Comparison of ENCODE assay signal across 8 cellular contexts in the genomic region with DNA sequence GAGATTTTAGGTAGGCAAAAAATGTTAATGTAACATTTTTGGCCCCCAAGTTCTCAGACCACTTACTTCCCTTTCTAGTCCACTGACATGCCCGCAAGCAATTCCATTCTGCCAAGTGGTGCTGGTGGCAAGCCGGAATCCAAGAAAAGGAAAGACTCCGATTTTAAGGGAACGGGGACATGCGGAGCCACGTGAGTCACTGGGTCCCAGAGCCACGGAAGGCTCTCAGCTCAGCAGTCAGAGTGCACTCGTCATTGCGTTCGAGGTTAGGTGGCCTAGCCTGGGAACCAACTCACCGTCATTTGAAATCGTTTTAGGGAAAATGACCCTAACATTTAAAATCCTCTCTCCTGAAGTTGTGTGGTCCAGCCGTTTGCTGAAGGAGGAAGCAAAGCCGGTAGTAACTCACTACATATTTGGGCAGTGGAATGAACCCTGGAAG. TPM values are rescaled to one million over a fixed set of nuclear protein-coding genes. Genes with fewer than 3 reads are reported as not detected.
DNase-seq lines count a peak whose midpoint lies in the region; ATAC-seq and TF ChIP-seq lines count a peak whose summit lies in the region.

No MANE protein-coding gene starts in this region.

- H3K79me2 ChIP-seq in osteoblast (ENCODE audit: insufficient read depth, low read length), result peaks cover 11% of the 10 kb centered on the region

- H3K27ac ChIP-seq in osteoblast (ENCODE audit: low read depth, low read length), result peak overlapping the region; percentile 84

- peak; percentile 75 for DNase-seq in Daoy (ENCODE audit: low read depth)
- DNase-seq in Kasumi-1 (lab: John Stamatoyannopoulos, UW), result peak; percentile 40 to 63
- no peak for DNase-seq in activated T-helper 1 cell treated with anti-CD3 and anti-CD28 coated beads, Interleukin-12 subunit alpha, Interleukin-12 subunit beta, Interleukin-2, Interleukin-4 antibody, amounts not matched to agents 30 ng/mL and 10 ng/mL and 1 ng/mL, durations not matched to agents 14 hours and 24 hours and 36 hours (ENCODE audit: low spot score)
- DNase-seq in glutamatergic neuron, result no peak
- peak; percentile 77 for DNase-seq in osteoblast (ENCODE audit: insufficient read length, low spot score, missing footprints)

- intact Hi-C loops in activated T-helper 1 cell treated with anti-CD3 and anti-CD28 coated beads, Interleukin-12 subunit alpha, Interleukin-12 subunit beta, Interleukin-2, Interleukin-4 antibody, amounts not matched to agents 30 ng/mL and 10 ng/mL and 1 ng/mL, durations not matched to agents 14 hours and 24 hours and 36 hours (cut with micrococcal nuclease), result loop anchor here (1.0 to 5.0 kb wide), 9 partner anchors 42 to 501 kb away; a partner anchor contains a TSS

- H3K36me3 Mint-ChIP-seq in activated T-helper 1 cell treated with anti-CD3 and anti-CD28 coated beads, Interleukin-12 subunit alpha, Interleukin-12 subunit beta, Interleukin-2, Interleukin-4 antibody, amounts not matched to agents 30 ng/mL and 10 ng/mL and 1 ng/mL, durations not matched to agents 14 hours and 24 hours and 36 hours (ENCODE audit: low read depth), result peaks cover 2% of the 10 kb centered on the region
- H3K36me3 Mint-ChIP-seq in glutamatergic neuron (ENCODE audit: unreplicated experiment), result no peaks in the 10 kb centered on the region

- H3K27me3 ChIP-seq in osteoblast (ENCODE audit: insufficient read depth, low read length), result no peaks in the 10 kb centered on the region

- H3K36me3 ChIP-seq in osteoblast (ENCODE audit: insufficient read depth, low read length), result no peaks in the 10 kb centered on the region

- H3K4me1 ChIP-seq in osteoblast (ENCODE audit: insufficient read depth, low read length), result peaks cover 6% of the 10 kb centered on the region

- peak overlapping the region; percentile 71 for H3K27ac Mint-ChIP-seq in activated T-helper 1 cell treated with anti-CD3 and anti-CD28 coated beads, Interleukin-12 subunit alpha, Interleukin-12 subunit beta, Interleukin-2, Interleukin-4 antibody, amounts not matched to agents 30 ng/mL and 10 ng/mL and 1 ng/mL, durations not matched to agents 14 hours and 24 hours and 36 hours
- H3K27ac Mint-ChIP-seq in glutamatergic neuron (ENCODE audit: unreplicated experiment), result peak overlapping the region; percentile 57

- peaks cover 9% of the 10 kb centered on the region for H3K27me3 Mint-ChIP-seq in activated T-helper 1 cell treated with anti-CD3 and anti-CD28 coated beads, Interleukin-12 subunit alpha, Interleukin-12 subunit beta, Interleukin-2, Interleukin-4 antibody, amounts not matched to agents 30 ng/mL and 10 ng/mL and 1 ng/mL, durations not matched to agents 14 hours and 24 hours and 36 hours (ENCODE audit: insufficient read depth)
- H3K27me3 Mint-ChIP-seq in glutamatergic neuron (ENCODE audit: unreplicated experiment), result peaks cover 3% of the 10 kb centered on the region

- no peaks in the 10 kb centered on the region for H3K9me3 ChIP-seq in osteoblast (ENCODE audit: low read depth, low read length)

- peak overlapping the region; percentile 90 for H3K4me3 ChIP-seq in osteoblast (ENCODE audit: insufficient read depth, low read length)

- H4K20me1 ChIP-seq in osteoblast (ENCODE audit: insufficient read depth, low read length), result peaks cover 4% of the 10 kb centered on the region

- peaks cover 19% of the 10 kb centered on the region for H3K4me1 Mint-ChIP-seq in activated T-helper 1 cell treated with anti-CD3 and anti-CD28 coated beads, Interleukin-12 subunit alpha, Interleukin-12 subunit beta, Interleukin-2, Interleukin-4 antibody, amounts not matched to agents 30 ng/mL and 10 ng/mL and 1 ng/mL, durations not matched to agents 14 hours and 24 hours and 36 hours (ENCODE audit: low read depth)
- no peaks in the 10 kb centered on the region for H3K4me1 Mint-ChIP-seq in glutamatergic neuron (ENCODE audit: low read depth, unreplicated experiment)

- peak overlapping the region; percentile 95 for H3K4me2 ChIP-seq in osteoblast (ENCODE audit: insufficient read depth, low read length)

- H3K4me3 Mint-ChIP-seq in activated T-helper 1 cell treated with anti-CD3 and anti-CD28 coated beads, Interleukin-12 subunit alpha, Interleukin-12 subunit beta, Interleukin-2, Interleukin-4 antibody, amounts not matched to agents 30 ng/mL and 10 ng/mL and 1 ng/mL, durations not matched to agents 14 hours and 24 hours and 36 hours, result peak overlapping the region; percentile 79
- H3K4me3 Mint-ChIP-seq in glutamatergic neuron (ENCODE audit: unreplicated experiment), result peak overlapping the region; percentile 86

- H2AFZ ChIP-seq in osteoblast (ENCODE audit: low read length), result peak overlapping the region; percentile 88

- TF ChIP-seq CTCF in glutamatergic neuron (IDR thresholded peaks at IDR 0.05; ENCODE audit: partially characterized antibody, unreplicated experiment) (no peak), osteoblast (IDR thresholded peaks at IDR 0.05; ENCODE audit: extremely low read depth, low read depth, low read length) (no peak)

- no peak for ATAC-seq in GM18868 (IDR thresholded peaks at IDR 0.05; ENCODE audit: unreplicated experiment)
- no peak for ATAC-seq in HG02623 (IDR thresholded peaks at IDR 0.05; ENCODE audit: unreplicated experiment)
- no peak for ATAC-seq in GM21526 (IDR thresholded peaks at IDR 0.05; ENCODE audit: low FRiP score, unreplicated experiment)

- H3K9me3 Mint-ChIP-seq in activated T-helper 1 cell treated with anti-CD3 and anti-CD28 coated beads, Interleukin-12 subunit alpha, Interleukin-12 subunit beta, Interleukin-2, Interleukin-4 antibody, amounts not matched to agents 30 ng/mL and 10 ng/mL and 1 ng/mL, durations not matched to agents 14 hours and 24 hours and 36 hours, result no peaks in the 10 kb centered on the region
- H3K9me3 Mint-ChIP-seq in glutamatergic neuron (ENCODE audit: unreplicated experiment), result peaks cover 2% of the 10 kb centered on the region

RNA-seq across cellular contexts. Expression of a gene that starts 0.7 kb away (rescaled TPM):
- total RNA-seq in Daoy (2014; rRNA removed; shearing (Covaris generic)), result 12.1 and 12.6 TPM in 2 replicates
- total RNA-seq in activated T-helper 1 cell treated with anti-CD3 and anti-CD28 coated beads, Interleukin-12 subunit alpha, Interleukin-12 subunit beta, Interleukin-2, Interleukin-4 antibody, amounts not matched to agents 30 ng/mL and 10 ng/mL and 1 ng/mL, durations not matched to agents 14 hours and 24 hours and 36 hours, result 8.4 and 10.1 TPM in 2 replicates
- total RNA-seq in glutamatergic neuron (ENCODE audit: unreplicated experiment) (4.9 TPM), osteoblast (8.5 and 9.0 TPM in 2 replicates)

RNA-seq across cellular contexts. Expression of a gene that starts 41.4 kb away (rescaled TPM):
- total RNA-seq in Daoy (2014; rRNA removed; shearing (Covaris generic)), result 356 and 382 TPM in 2 replicates
- total RNA-seq in activated T-helper 1 cell treated with anti-CD3 and anti-CD28 coated beads, Interleukin-12 subunit alpha, Interleukin-12 subunit beta, Interleukin-2, Interleukin-4 antibody, amounts not matched to agents 30 ng/mL and 10 ng/mL and 1 ng/mL, durations not matched to agents 14 hours and 24 hours and 36 hours, result 97.7 and 100 TPM in 2 replicates
- total RNA-seq in glutamatergic neuron (ENCODE audit: unreplicated experiment) (28.0 TPM), osteoblast (43.0 and 44.9 TPM in 2 replicates)

Comparison
In these comparisons a context has a peak if more than half of its experiments do, and no peak if none do; other contexts are left out.
1. DNase-seq: peak in Daoy (single experiment), Kasumi-1 (2 of 2) and osteoblast (single experiment); none in activated T-helper 1 cell treated with anti-CD3 and anti-CD28 coated beads, Interleukin-12 subunit alpha, Interleukin-12 subunit beta, Interleukin-2, Interleukin-4 antibody, amounts not matched to agents 30 ng/mL and 10 ng/mL and 1 ng/mL, durations not matched to agents 14 hours and 24 hours and 36 hours (single experiment) and glutamatergic neuron (single experiment).